In the genomic region with DNA sequence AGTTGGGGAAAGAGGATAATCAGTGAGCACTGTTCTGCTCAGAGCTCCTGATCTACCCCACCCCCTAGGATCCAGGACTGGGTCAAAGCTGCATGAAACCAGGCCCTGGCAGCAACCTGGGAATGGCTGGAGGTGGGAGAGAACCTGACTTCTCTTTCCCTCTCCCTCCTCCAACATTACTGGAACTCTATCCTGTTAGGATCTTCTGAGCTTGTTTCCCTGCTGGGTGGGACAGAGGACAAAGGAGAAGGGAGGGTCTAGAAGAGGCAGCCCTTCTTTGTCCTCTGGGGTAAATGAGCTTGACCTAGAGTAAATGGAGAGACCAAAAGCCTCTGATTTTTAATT, we compare ENCODE assay signal across 15 cellular contexts. TPM values are rescaled to one million over a fixed set of nuclear protein-coding genes. Genes with fewer than 3 reads are reported as not detected.
DNase-seq lines count a peak whose midpoint lies in the region; ATAC-seq, FAIRE-seq and TF ChIP-seq lines count a peak whose summit lies in the region.
"Had no signal": no experiment of that assay in that cellular context is flagged by ENCODE, and none has a peak within 500 bp of the region (broad histone marks: within the 10 kb centered on the region; RNA-seq: fewer than 3 reads in every experiment).

No MANE protein-coding gene starts in this region.

- H3K4me1 ChIP-seq in esophagus squamous epithelium (peaks cover 0 to 63% (median 21%) of the 10 kb centered on the region in 3 donors), upper lobe of left lung (peaks cover 12 to 27% (median 15%) of the 10 kb centered on the region in 4 donors), heart left ventricle (peaks cover 0 to 9% (median 6%) of the 10 kb centered on the region in 12 donors)

- no peak for DNase-seq in activated naive CD4-positive, alpha-beta T cell treated with anti-CD3 and anti-CD28 coated beads for 36 hours
- DNase-seq in activated naive CD4-positive, alpha-beta T cell (lab: John Stamatoyannopoulos, UW): no peak
- DNase-seq in activated CD8-positive, alpha-beta T cell treated with anti-CD3 and anti-CD28 coated beads for 36 hours: no peak
- no peak for DNase-seq in esophagus squamous epithelium (lab: John Stamatoyannopoulos, UW)
- DNase-seq in upper lobe of left lung: no peak
- DNase-seq in heart left ventricle: no peak
- no peak for DNase-seq in frontal cortex (ENCODE audit: low spot score in 2 of 2)
- DNase-seq: activated CD8-positive, alpha-beta memory T cell treated with anti-CD3 and anti-CD28 coated beads, Interleukin-2, amount 50 U/mL, for 4 hours; amniotic stem cell; stimulated activated CD8-positive, alpha-beta memory T cell treated with anti-CD3 and anti-CD28 coated beads, Interleukin-4, amount 100 ng/mL, for 48 hours; trophoblast cell had no signal

- CTCF ChIA-PET in activated naive CD4-positive, alpha-beta T cell treated with anti-CD3 and anti-CD28 coated beads for 36 hours (lab: Charles Lee): interaction anchor here (0.6 to 6.5 kb wide), 8 partner anchors 15 to 256 kb away, joined by 3 to 126 read pairs (median 10); no protein-coding TSS in a partner anchor
- CTCF ChIA-PET in activated CD8-positive, alpha-beta T cell treated with anti-CD3 and anti-CD28 coated beads for 36 hours (lab: Charles Lee): interaction anchor here (1.4 to 13.2 kb wide), 13 partner anchors 8 to 254 kb away, joined by 4 to 197 read pairs (median 13); no protein-coding TSS in a partner anchor

- H3K27ac ChIP-seq in esophagus squamous epithelium (peak overlapping the region in 3 of 4 donors; percentile 31 to 60 (median 39)), upper lobe of left lung (peak overlapping the region in 3 of 4 donors; percentile 39 to 73 (median 54)), heart left ventricle (no peak overlapping the region)

- no peak for FAIRE-seq in frontal cortex (lab: Jason Lieb, UNC)
- FAIRE-seq: colon had no signal

- POLR2A ChIA-PET in activated CD8-positive, alpha-beta T cell treated with anti-CD3 and anti-CD28 coated beads for 36 hours (lab: Charles Lee): interaction anchor here (0.8 to 3.1 kb wide), 5 partner anchors 10 to 68 kb away, joined by 3 to 11 read pairs (median 4); no protein-coding TSS in a partner anchor

- no peak for TF ChIP-seq CTCF in activated CD8-positive, alpha-beta T cell treated with anti-CD3 and anti-CD28 coated beads for 36 hours (IDR thresholded peaks at IDR 0.05)
- no peak for TF ChIP-seq CTCF in esophagus squamous epithelium (IDR thresholded peaks at IDR 0.05)
- TF ChIP-seq CTCF in upper lobe of left lung (IDR thresholded peaks at IDR 0.05): no peak
- TF ChIP-seq CTCF in heart left ventricle (IDR thresholded peaks at IDR 0.05): no peak

- H3K27ac Mint-ChIP-seq in activated naive CD4-positive, alpha-beta T cell treated with anti-CD3 and anti-CD28 coated beads for 36 hours: peak overlapping the region; percentile 65
- peak overlapping the region; percentile 19 for H3K27ac Mint-ChIP-seq in activated CD8-positive, alpha-beta T cell treated with anti-CD3 and anti-CD28 coated beads for 36 hours

- H3K9me3 ChIP-seq in esophagus squamous epithelium (no peaks in the 10 kb centered on the region), upper lobe of left lung (no peaks in the 10 kb centered on the region), heart left ventricle (no peaks in the 10 kb centered on the region)

- H3K4me1 Mint-ChIP-seq in activated naive CD4-positive, alpha-beta T cell treated with anti-CD3 and anti-CD28 coated beads for 36 hours (ENCODE audit: low read depth): peaks cover 10% of the 10 kb centered on the region
- peaks cover 16% of the 10 kb centered on the region for H3K4me1 Mint-ChIP-seq in activated CD8-positive, alpha-beta T cell treated with anti-CD3 and anti-CD28 coated beads for 36 hours (ENCODE audit: low read depth)

- TF ChIP-seq POLR2A in esophagus squamous epithelium (IDR thresholded peaks at IDR 0.05) (no peak), upper lobe of left lung (IDR thresholded peaks at IDR 0.05) (no peak), heart left ventricle (IDR thresholded peaks at IDR 0.05) (no peak)

- no peaks in the 10 kb centered on the region for H3K27me3 Mint-ChIP-seq in activated naive CD4-positive, alpha-beta T cell treated with anti-CD3 and anti-CD28 coated beads for 36 hours (ENCODE audit: low read depth)
- no peaks in the 10 kb centered on the region for H3K27me3 Mint-ChIP-seq in activated CD8-positive, alpha-beta T cell treated with anti-CD3 and anti-CD28 coated beads for 36 hours

- no peak for ATAC-seq in activated CD8-positive, alpha-beta T cell treated with anti-CD3 and anti-CD28 coated beads for 36 hours
- ATAC-seq in upper lobe of left lung (ENCODE audit: low FRiP score in 2 of 2): no peak
- no peak for ATAC-seq in heart left ventricle
- no peak for ATAC-seq in GM21515 (IDR thresholded peaks at IDR 0.05; ENCODE audit: unreplicated experiment)
- ATAC-seq: esophagus mucosa had no signal

- no peaks in the 10 kb centered on the region for H3K27me3 ChIP-seq in esophagus squamous epithelium
- no peaks in the 10 kb centered on the region for H3K27me3 ChIP-seq in upper lobe of left lung
- no peaks in the 10 kb centered on the region for H3K27me3 ChIP-seq in heart left ventricle

- H3K4me3 ChIP-seq in esophagus squamous epithelium (no peak overlapping the region), upper lobe of left lung (no peak overlapping the region), heart left ventricle (no peak overlapping the region)
- H3K4me3 ChIP-seq: SK-N-MC had no signal

- no peak for TF ChIP-seq EP300 in upper lobe of left lung (IDR thresholded peaks at IDR 0.05)

- intact Hi-C loops in activated naive CD4-positive, alpha-beta T cell treated with anti-CD3 and anti-CD28 coated beads for 36 hours (cut with micrococcal nuclease): no loop called here
- intact Hi-C loops in activated CD8-positive, alpha-beta T cell treated with anti-CD3 and anti-CD28 coated beads for 36 hours (cut with micrococcal nuclease): loop anchor here (2.0 kb wide), 1 partner anchor 64 kb away; no protein-coding TSS in a partner anchor
- intact Hi-C loops in esophagus squamous epithelium (cut with DNase I): loop anchor here (5.0 kb wide), 1 partner anchor 62 kb away; no protein-coding TSS in a partner anchor
- intact Hi-C loops in heart left ventricle (cut with DNase I): loop anchor here in 8 of 10 donors (5.0 to 10.0 kb wide), 8 partner anchors 62 to 372 kb away; no protein-coding TSS in a partner anchor

- no peaks in the 10 kb centered on the region for H3K9me3 Mint-ChIP-seq in activated naive CD4-positive, alpha-beta T cell treated with anti-CD3 and anti-CD28 coated beads for 36 hours
- H3K9me3 Mint-ChIP-seq in activated CD8-positive, alpha-beta T cell treated with anti-CD3 and anti-CD28 coated beads for 36 hours: no peaks in the 10 kb centered on the region

- H3K36me3 Mint-ChIP-seq in activated naive CD4-positive, alpha-beta T cell treated with anti-CD3 and anti-CD28 coated beads for 36 hours (ENCODE audit: low read depth): peaks cover 20% of the 10 kb centered on the region
- H3K36me3 Mint-ChIP-seq in activated CD8-positive, alpha-beta T cell treated with anti-CD3 and anti-CD28 coated beads for 36 hours (ENCODE audit: low read depth): peaks cover 35% of the 10 kb centered on the region

- no peak overlapping the region for H3K4me3 Mint-ChIP-seq in activated naive CD4-positive, alpha-beta T cell treated with anti-CD3 and anti-CD28 coated beads for 36 hours
- H3K4me3 Mint-ChIP-seq in activated CD8-positive, alpha-beta T cell treated with anti-CD3 and anti-CD28 coated beads for 36 hours: no peak overlapping the region

- H3K36me3 ChIP-seq in esophagus squamous epithelium (peaks cover 17 to 99% (median 36%) of the 10 kb centered on the region in 3 donors), upper lobe of left lung (peaks cover 2 to 82% (median 56%) of the 10 kb centered on the region in 4 donors), heart left ventricle (peaks cover 4 to 70% (median 56%) of the 10 kb centered on the region in 9 donors)

RNA-seq across cellular contexts. Expression of gene YARS1, which starts 42.7 kb away (rescaled TPM):
- 100 to 1,000 TPM; 293 to 312 TPM for total RNA-seq in activated naive CD4-positive, alpha-beta T cell treated with anti-CD3 and anti-CD28 coated beads for 36 hours
- total RNA-seq in activated CD8-positive, alpha-beta T cell treated with anti-CD3 and anti-CD28 coated beads for 36 hours: 100 to 1,000 TPM; 231 to 238 TPM
- total RNA-seq in esophagus squamous epithelium (10 to 100 TPM; 46.7 to 92.0 (median 62.3) TPM), upper lobe of left lung (100 to 1,000 TPM in 3 of 6 donors, 10 to 100 TPM in 3; 82.1 to 110 (median 95.1) TPM), heart left ventricle (10 to 100 TPM; 20.2 to 58.1 (median 34.8) TPM), frontal cortex (42.4 TPM)
- 10 to 100 TPM; 18.6 to 61.3 TPM for polyA plus RNA-seq in heart left ventricle

RNA-seq across cellular contexts. Expression of gene S100PBP, which starts 43.0 kb away (rescaled TPM):
- total RNA-seq in activated naive CD4-positive, alpha-beta T cell treated with anti-CD3 and anti-CD28 coated beads for 36 hours: 10 to 100 TPM; 26.1 to 31.2 TPM
- total RNA-seq in activated CD8-positive, alpha-beta T cell treated with anti-CD3 and anti-CD28 coated beads for 36 hours: 10 to 100 TPM; 25.7 to 27.3 TPM
- total RNA-seq in esophagus squamous epithelium: 10 to 100 TPM in 2 of 4 donors, 1 to 10 TPM in 2; 6.5 to 20.0 (median 11.9) TPM
- 10 to 100 TPM; 20.8 to 85.9 (median 34.9) TPM for total RNA-seq in upper lobe of left lung
- 10 to 100 TPM in 7 of 9 donors, 1 to 10 TPM in 2; 9.1 to 21.2 (median 10.7) TPM for total RNA-seq in heart left ventricle
- 1 to 10 TPM; 5.8 to 7.0 TPM for polyA plus RNA-seq in heart left ventricle
- 42.4 TPM for total RNA-seq in frontal cortex

Comparison
In these comparisons a context has a peak if more than half of its experiments do, and no peak if none do; other contexts are left out.
1. H3K27ac ChIP-seq: peak in esophagus squamous epithelium (3 of 4) and upper lobe of left lung (3 of 4); none in heart left ventricle (0 of 12).